ENCODE assay signal across 12 cellular contexts in the genomic region with DNA sequence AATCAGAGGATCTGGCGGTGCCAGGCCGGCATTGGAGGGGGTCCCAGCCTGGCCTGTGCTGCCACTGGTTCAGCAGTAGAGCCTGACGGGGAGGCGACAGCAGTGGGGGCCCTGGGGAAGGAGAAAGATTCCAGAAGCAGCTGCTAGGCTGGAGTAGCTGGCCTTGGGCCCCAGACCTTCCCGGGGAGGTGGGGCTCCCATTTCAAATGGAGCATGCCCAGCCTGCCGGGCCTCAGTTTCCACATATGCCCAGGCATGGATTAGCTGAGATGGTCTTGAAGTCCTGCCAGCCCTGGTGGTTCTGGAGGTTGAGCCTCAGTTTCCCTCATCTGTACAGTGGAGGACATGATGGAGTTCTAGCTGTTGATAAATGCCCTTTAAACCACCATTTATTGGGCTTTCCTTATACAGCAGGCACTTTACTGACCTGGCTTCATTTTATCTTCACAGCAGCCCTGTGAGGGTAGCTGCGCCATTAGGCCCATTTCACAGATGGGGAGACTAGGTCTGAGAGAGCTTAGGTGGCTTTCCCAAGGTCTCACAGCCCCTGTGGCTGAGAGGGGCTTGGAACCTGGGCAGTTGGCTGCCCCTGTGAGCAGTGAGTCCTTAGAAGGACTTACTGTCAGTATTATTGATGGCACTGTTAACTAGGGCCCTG. TPM values are rescaled to one million over a fixed set of nuclear protein-coding genes. Genes with fewer than 3 reads are reported as not detected.
A peak's percentile ranks its signal among the peaks of the same experiment; 100 is the strongest.
DNase-seq lines count a peak whose midpoint lies in the region; ATAC-seq, FAIRE-seq and TF ChIP-seq lines count a peak whose summit lies in the region.
"Had no signal": no experiment of that assay in that cellular context is flagged by ENCODE, and none has a peak within 500 bp of the region (broad histone marks: within the 10 kb centered on the region; RNA-seq: fewer than 3 reads in every experiment).

No MANE protein-coding gene starts in this region.

- no peak for DNase-seq in CD4-positive, CD25-positive, alpha-beta regulatory T cell
- DNase-seq in HL-60 (ENCODE audit: low read depth in 1 of 2, low spot score in 1 of 2) (no peak), H1 (ENCODE audit: low read depth in 1 of 2, low spot score in 2 of 2) (no peak), gastrocnemius medialis (no peak), dedifferentiated amniotic fluid mesenchymal stem cell (ENCODE audit: extremely low spot score) (no peak), smooth muscle cell (lab: John Stamatoyannopoulos, UW; ENCODE audit: unreplicated experiment) (no peak)
- DNase-seq: IMR-90, NCI-H1417 treated with DMSO at 0.1 percent for 48 hours, NCI-H2227 treated with DMSO at 0.1 percent for 48 hours, uterus had no signal

- no peak overlapping the region for H2BK15ac ChIP-seq in H1 (ENCODE audit: low read length)

- 96% methylated on average over 7 of the region's 7 CpGs; no CpG with 5 or more reads in 1 of the 2 experiments for WGBS in H1 (ENCODE audit: extremely low coverage in 1 of 2, insufficient coverage in 1 of 2, insufficient read length in 1 of 2, insufficient replicate concordance in 2 of 2, low coverage in 1 of 2, low lambda C conversion rate in 2 of 2, missing lambda C conversion rate in 1 of 2), 2 experiments
- over 99% methylated on average over 7 of the region's 7 CpGs for WGBS in smooth muscle cell (ENCODE audit: low lambda C conversion rate)

- no peaks in the 10 kb centered on the region for H3F3A ChIP-seq in smooth muscle cell (ENCODE audit: low read depth)

- peaks cover 3% of the 10 kb centered on the region for H3K36me3 ChIP-seq in CD4-positive, CD25-positive, alpha-beta regulatory T cell (ENCODE audit: control insufficient read depth, insufficient read depth, low read length)
- H3K36me3 ChIP-seq in H1 (ENCODE audit: control insufficient read depth in 2 of 4, insufficient read depth in 4 of 4, low read length in 3 of 4) (no peaks in the 10 kb centered on the region), gastrocnemius medialis (no peaks in the 10 kb centered on the region), smooth muscle cell (ENCODE audit: low read depth) (no peaks in the 10 kb centered on the region)
- H3K36me3 ChIP-seq: uterus had no signal

- H3K4me3 ChIP-seq in CD4-positive, CD25-positive, alpha-beta regulatory T cell (ENCODE audit: low read depth, low read length) = no peak overlapping the region
- H3K4me3 ChIP-seq in HL-60 (replicated peaks; ENCODE audit: insufficient read depth, low read length) (no peak overlapping the region), H1 (ENCODE audit: extremely low read depth in 1 of 4, insufficient read depth in 2 of 4, low read depth in 3 of 4, low read length in 4 of 4) (no peak overlapping the region), gastrocnemius medialis (no peak overlapping the region), smooth muscle cell (no peak overlapping the region)
- H3K4me3 ChIP-seq: SK-N-MC, uterus had no signal

- no peak overlapping the region for H2AK5ac ChIP-seq in H1 (ENCODE audit: low read depth, low read length)

- peak overlapping the region; percentile 77 to 99 (median 92) for H3K27ac Mint-ChIP-seq in CD4-positive, CD25-positive, alpha-beta regulatory T cell

- H3K4me1 ChIP-seq in CD4-positive, CD25-positive, alpha-beta regulatory T cell (ENCODE audit: control insufficient read depth, insufficient read depth, low read length, poor library complexity, severe bottlenecking) = peaks cover 85% of the 10 kb centered on the region
- H3K4me1 ChIP-seq in H1 (replicated peaks in 1 of 4; ENCODE audit: control insufficient read depth in 3 of 4, insufficient read depth in 4 of 4, low read length in 3 of 4) (peaks cover 4 to 33% (median 19%) of the 10 kb centered on the region in 4 experiments), gastrocnemius medialis (peaks cover 36 to 47% of the 10 kb centered on the region in 2 donors), smooth muscle cell (ENCODE audit: low read depth) (peaks cover 8% of the 10 kb centered on the region)

- no peak overlapping the region for H3K18ac ChIP-seq in H1 (ENCODE audit: extremely low read depth, low read length)

- no peak overlapping the region for H3K4me2 ChIP-seq in H1 (ENCODE audit: insufficient read depth in 1 of 2, low read depth in 2 of 2, low read length in 2 of 2)
- H3K4me2 ChIP-seq in smooth muscle cell = no peak overlapping the region

- H4K91ac ChIP-seq in H1 (replicated peaks; ENCODE audit: insufficient read length, low read length) = no peak overlapping the region

- H3K4me1 Mint-ChIP-seq in CD4-positive, CD25-positive, alpha-beta regulatory T cell = peaks cover 10 to 86% (median 52%) of the 10 kb centered on the region in 4 donors

- no peak for ATAC-seq in CD4-positive, CD25-positive, alpha-beta regulatory T cell (ENCODE audit: low read depth in 2 of 2)
- ATAC-seq in gastrocnemius medialis (no peak), HG03025 (IDR thresholded peaks at IDR 0.05; ENCODE audit: low FRiP score, unreplicated experiment) (no peak)

- TF ChIP-seq RAD21 in H1 (IDR thresholded peaks at IDR 0.05 in 1 of 2, conservative IDR thresholded peaks at IDR 0.05 in 1 of 2; ENCODE audit: low read depth in 2 of 2, low read length in 2 of 2) = no peak

- peaks cover 5% of the 10 kb centered on the region for H3K27me3 Mint-ChIP-seq in CD4-positive, CD25-positive, alpha-beta regulatory T cell

- TF ChIP-seq POLR2A in H1 (IDR thresholded peaks at IDR 0.05; ENCODE audit: control extremely low read depth in 1 of 2, low read depth in 2 of 2, low read length in 2 of 2) = no peak
- TF ChIP-seq POLR2A in gastrocnemius medialis (IDR thresholded peaks at IDR 0.05) = no peak

- TF ChIP-seq EP300 in H1 (IDR thresholded peaks at IDR 0.05; ENCODE audit: borderline replicate concordance in 1 of 2, low read depth in 2 of 2, low read length in 2 of 2) = no peak

- CTCF ChIA-PET in H1 (lab: Charles Lee; ENCODE audit: partially characterized antibody) = interaction anchor here (0.6 to 11.1 kb wide), 9 partner anchors 14 to 495 kb away, joined by 3 to 189 read pairs (median 3); no protein-coding TSS in a partner anchor

- intact Hi-C loops in gastrocnemius medialis (cut with DNase I; ENCODE audit: low total_unique reads) = no loop called here

- no peak overlapping the region for H3K4ac ChIP-seq in H1 (replicated peaks; ENCODE audit: insufficient read length, low read depth, low read length)

- FAIRE-seq in H1 (lab: Jason Lieb, UNC) = no peak

- in situ Hi-C loops in gastrocnemius medialis (cut with MboI; ENCODE audit: low sequenced_read_pairs in 4 of 4) = no loop called here

- peak overlapping the region; percentile 95 for H3K27ac ChIP-seq in CD4-positive, CD25-positive, alpha-beta regulatory T cell (ENCODE audit: insufficient read depth, low read length, poor library complexity, severe bottlenecking)
- H3K27ac ChIP-seq in HL-60 (replicated peaks) (peak overlapping the region; percentile 50; the same call in 1 of the 2 replicates), H1 (ENCODE audit: low read depth, low read length) (no peak overlapping the region), gastrocnemius medialis (peak overlapping the region; percentile 72 to 89 (median 78)), smooth muscle cell (ENCODE audit: low read depth) (no peak overlapping the region)
- H3K27ac ChIP-seq: SK-N-MC had no signal

- POLR2A ChIA-PET in H1 (lab: Charles Lee; ENCODE audit: partially characterized antibody) = interaction anchor here (1.1 to 4.9 kb wide), 4 partner anchors 12 to 29 kb away, joined by 4 to 29 read pairs (median 4); no protein-coding TSS in a partner anchor

- no peaks in the 10 kb centered on the region for H3K9me3 ChIP-seq in CD4-positive, CD25-positive, alpha-beta regulatory T cell (ENCODE audit: control insufficient read depth in 2 of 2, low read length in 2 of 2)
- H3K9me3 ChIP-seq in H1 (ENCODE audit: insufficient read depth in 2 of 2, low read depth in 1 of 2, low read length in 1 of 2) = no peaks in the 10 kb centered on the region
- H3K9me3 ChIP-seq in gastrocnemius medialis = no peaks in the 10 kb centered on the region
- H3K9me3 ChIP-seq in smooth muscle cell (replicated peaks; ENCODE audit: low read depth) = no peaks in the 10 kb centered on the region
- H3K9me3 ChIP-seq: uterus had no signal

- H2BK12ac ChIP-seq in H1 (ENCODE audit: low read depth, low read length) = no peak overlapping the region

- no peaks in the 10 kb centered on the region for H3K36me3 Mint-ChIP-seq in CD4-positive, CD25-positive, alpha-beta regulatory T cell

- H3K9ac ChIP-seq in H1 (replicated peaks in 1 of 4; ENCODE audit: extremely low read depth in 1 of 4, low read depth in 3 of 4, low read length in 3 of 4) (no peak overlapping the region), smooth muscle cell (ENCODE audit: low read depth) (no peak overlapping the region)

- H3K56ac ChIP-seq in H1 (replicated peaks; ENCODE audit: insufficient read length, low read depth, low read length) = no peak overlapping the region

- H3K79me2 ChIP-seq in H1 (ENCODE audit: control insufficient read depth in 1 of 2, insufficient read depth in 2 of 2, low read length in 2 of 2) (peaks cover 4 to 72% of the 10 kb centered on the region in 2 experiments; a peak in 3 of 4 replicates), smooth muscle cell (ENCODE audit: low read depth) (peaks cover 51% of the 10 kb centered on the region)

- no peak overlapping the region for H4K5ac ChIP-seq in H1 (ENCODE audit: insufficient read length, low read depth, low read length)

- peak overlapping the region; percentile 55 to 83 (median 76) for H3K4me3 Mint-ChIP-seq in CD4-positive, CD25-positive, alpha-beta regulatory T cell

- peaks cover 15% of the 10 kb centered on the region for H3K79me1 ChIP-seq in H1 (ENCODE audit: low read depth, low read length)

- H2BK20ac ChIP-seq in H1 (ENCODE audit: low read length) = no peak overlapping the region

- no peaks in the 10 kb centered on the region for H3K27me3 ChIP-seq in CD4-positive, CD25-positive, alpha-beta regulatory T cell (ENCODE audit: control insufficient read depth, insufficient read depth, low read length)
- H3K27me3 ChIP-seq in HL-60 (ENCODE audit: insufficient read depth, poor library complexity, severe bottlenecking) = no peaks in the 10 kb centered on the region
- H3K27me3 ChIP-seq in H1 (replicated peaks in 1 of 4; ENCODE audit: control insufficient read depth in 3 of 4, extremely low read depth in 1 of 4, insufficient read depth in 3 of 4, low read length in 3 of 4) = no peaks in the 10 kb centered on the region; a peak in 1 of 7 replicates
- H3K27me3 ChIP-seq in gastrocnemius medialis = no peaks in the 10 kb centered on the region
- H3K27me3 ChIP-seq in smooth muscle cell (ENCODE audit: low read depth) = no peaks in the 10 kb centered on the region
- H3K27me3 ChIP-seq: uterus had no signal

- H4K20me1 ChIP-seq in H1 (replicated peaks in 1 of 2; ENCODE audit: control insufficient read depth in 1 of 2, insufficient read depth in 2 of 2, low read length in 2 of 2) (peaks cover 4 to 11% of the 10 kb centered on the region in 2 experiments), smooth muscle cell (ENCODE audit: low read depth) (peaks cover 46% of the 10 kb centered on the region)

- peak overlapping the region; percentile 11; the same call in 1 of the 2 replicates for H4K8ac ChIP-seq in H1 (ENCODE audit: extremely low read depth, insufficient read depth, low read length)

- H3K23me2 ChIP-seq in H1 (ENCODE audit: low read depth, low read length) = no peaks in the 10 kb centered on the region; the same call in 1 of the 2 replicates

- TF ChIP-seq CTCF in HL-60 (IDR thresholded peaks at IDR 0.05; ENCODE audit: insufficient read depth, low read length) (no peak), H1 (IDR thresholded peaks at IDR 0.05; ENCODE audit: control extremely low read depth in 1 of 3, insufficient read depth in 1 of 3, low read depth in 1 of 3, low read length in 3 of 3) (no peak), gastrocnemius medialis (IDR thresholded peaks at IDR 0.05 in 4 of 5, conservative IDR thresholded peaks at IDR 0.05 in 1 of 5) (no peak), smooth muscle cell (IDR thresholded peaks at IDR 0.05; ENCODE audit: borderline replicate concordance, insufficient read depth, poor library complexity, severe bottlenecking) (no peak)

- H3K14ac ChIP-seq in H1 (ENCODE audit: insufficient read length) = no peak overlapping the region

- H2AFZ ChIP-seq in H1 (ENCODE audit: low read length) (no peak overlapping the region), smooth muscle cell (ENCODE audit: low read depth) (no peak overlapping the region)

- no peaks in the 10 kb centered on the region for H3K9me3 Mint-ChIP-seq in CD4-positive, CD25-positive, alpha-beta regulatory T cell

- no peak overlapping the region for H2BK120ac ChIP-seq in H1 (replicated peaks; ENCODE audit: low read depth, low read length)

- H2BK5ac ChIP-seq in H1 (ENCODE audit: low read depth, low read length) = no peak overlapping the region

- no peak overlapping the region for H3K23ac ChIP-seq in H1 (ENCODE audit: insufficient read length)

RNA-seq across cellular contexts. Expression of a gene that starts 21.8 kb away (rescaled TPM):
- 25.7 TPM for total RNA-seq in CD4-positive, CD25-positive, alpha-beta regulatory T cell
- polyA plus RNA-seq in CD4-positive, CD25-positive, alpha-beta regulatory T cell = 1 to 10 TPM; 1.6 to 5.3 (median 3.8) TPM
- 29.8 and 34.1 TPM in 2 replicates for total RNA-seq in H1 (2021; fragmentation: NEBNext Ultra II Directional; extraction: Animal tissue kit (Norgen Biotek cat#: 25700))
- polyA plus RNA-seq in H1 (2011; rRNA removed) (20.8 and 25.1 TPM in 2 replicates), smooth muscle cell (3.7 and 4.7 TPM in 2 replicates)
- 18.3 TPM for polyA plus RNA-seq in H1 (2011; cell fraction: cytosol; rRNA removed)
- 18.8 TPM for polyA plus RNA-seq in H1 (2011; cell fraction: nucleus; rRNA removed)
- polyA plus RNA-seq in H1 (2012, experiment 1 of 2) = 18.4 to 20.9 TPM (median 20.6 TPM) in 4 replicates
- polyA plus RNA-seq in H1 (2012, experiment 2 of 2) = 12.1 TPM
- polyA plus RNA-seq in H1 (2013, experiment 1 of 2) = 20.8 TPM
- polyA plus RNA-seq in H1 (2013, experiment 2 of 2) = 21.5 TPM
- 12.6 and 17.8 TPM in 2 replicates for polyA minus RNA-seq in H1 (2011; rRNA and poly(A)+ RNA removed)
- polyA minus RNA-seq in H1 (2011; cell fraction: cytosol; rRNA and poly(A)+ RNA removed) = 19.1 TPM
- polyA minus RNA-seq in H1 (2011; cell fraction: nucleus; rRNA and poly(A)+ RNA removed) = 14.7 TPM
- total RNA-seq in gastrocnemius medialis (10 to 100 TPM; 10.4 to 20.0 (median 15.5) TPM), smooth muscle cell (5.2 and 6.1 TPM in 2 replicates)

RNA-seq across cellular contexts. Expression of a gene that starts 58.7 kb away (rescaled TPM):
- total RNA-seq in CD4-positive, CD25-positive, alpha-beta regulatory T cell = 2.4 TPM
- 1 to 10 TPM in 2 of 4 donors, under 1 TPM in 2; 0.34 to 1.3 (median 0.87) TPM for polyA plus RNA-seq in CD4-positive, CD25-positive, alpha-beta regulatory T cell
- 12.3 and 13.7 TPM in 2 replicates for total RNA-seq in H1 (2021; fragmentation: NEBNext Ultra II Directional; extraction: Animal tissue kit (Norgen Biotek cat#: 25700))
- 5.2 and 9.7 TPM in 2 replicates for polyA plus RNA-seq in H1 (2011; rRNA removed)
- polyA plus RNA-seq in H1 (2011; cell fraction: cytosol; rRNA removed) = 7.1 TPM
- 8.6 TPM for polyA plus RNA-seq in H1 (2011; cell fraction: nucleus; rRNA removed)
- polyA plus RNA-seq in H1 (2012, experiment 1 of 2) = 5.3 to 9.2 TPM (median 8.8 TPM) in 4 replicates
- polyA plus RNA-seq in H1 (2012, experiment 2 of 2) = 12.2 TPM
- 6.6 TPM for polyA plus RNA-seq in H1 (2013, experiment 1 of 2)
- 6.6 TPM for polyA plus RNA-seq in H1 (2013, experiment 2 of 2)
- polyA minus RNA-seq in H1 (2011; rRNA and poly(A)+ RNA removed) = 2.0 and 2.5 TPM in 2 replicates
- 5.1 TPM for polyA minus RNA-seq in H1 (2011; cell fraction: cytosol; rRNA and poly(A)+ RNA removed)
- 5.7 TPM for polyA minus RNA-seq in H1 (2011; cell fraction: nucleus; rRNA and poly(A)+ RNA removed)
- 10 to 100 TPM in 3 of 4 donors, 1 to 10 TPM in 1; 8.7 to 16.7 (median 14.5) TPM for total RNA-seq in gastrocnemius medialis
- total RNA-seq in smooth muscle cell = 2.9 and 6.3 TPM in 2 replicates
- polyA plus RNA-seq in smooth muscle cell = 9.3 and 13.6 TPM in 2 replicates

Comparison
In these comparisons a context has a peak if more than half of its experiments do, and no peak if none do; other contexts are left out.
1. H3K27ac ChIP-seq: peak in CD4-positive, CD25-positive, alpha-beta regulatory T cell (single experiment), HL-60 (single experiment) and gastrocnemius medialis (4 of 4); none in H1 (single experiment) and smooth muscle cell (single experiment).